ENCODE assay signal across 13 cellular contexts in genomic region chr2:113216891-113217454, GRCh38. TPM values are rescaled to one million over a fixed set of nuclear protein-coding genes. Genes with fewer than 3 reads are reported as not detected.
DNase-seq lines count a peak whose midpoint lies in the region; ATAC-seq and TF ChIP-seq lines count a peak whose summit lies in the region.
"Had no signal": no experiment of that assay in that cellular context is flagged by ENCODE, and none has a peak within 500 bp of the region (broad histone marks: within the 10 kb centered on the region; RNA-seq: fewer than 3 reads in every experiment).

No MANE protein-coding gene starts in this region.

- H3K27me3 ChIP-seq in mesenchymal stem cell (ENCODE audit: control insufficient read depth in 1 of 2, insufficient read depth in 1 of 2, low read length in 2 of 2) (no peaks in the 10 kb centered on the region), thyroid gland (no peaks in the 10 kb centered on the region)
- H3K27me3 ChIP-seq: tibial artery had no signal

- H4K8ac ChIP-seq in mesenchymal stem cell (ENCODE audit: low read length) = no peak overlapping the region

- no peak overlapping the region for H3K14ac ChIP-seq in mesenchymal stem cell (ENCODE audit: low read length in 2 of 2)

- H2AFZ ChIP-seq in mesenchymal stem cell (ENCODE audit: low read depth, low read length) = no peak overlapping the region

- H3K36me3 ChIP-seq in mesenchymal stem cell (ENCODE audit: control insufficient read depth in 1 of 2, insufficient read depth in 2 of 2, low read depth in 1 of 2, low read length in 2 of 2) = peaks cover 1 to 19% of the 10 kb centered on the region in 2 experiments
- H3K36me3 ChIP-seq in thyroid gland = peaks cover 16 to 25% of the 10 kb centered on the region in 2 donors
- H3K36me3 ChIP-seq: tibial artery had no signal

- no peak overlapping the region for H3K4ac ChIP-seq in mesenchymal stem cell (ENCODE audit: low read depth in 1 of 2, low read length in 2 of 2)

- H2BK15ac ChIP-seq in mesenchymal stem cell (ENCODE audit: low read depth, poor library complexity, severe bottlenecking) = no peak overlapping the region

- H3K27me3 Mint-ChIP-seq in activated naive CD8-positive, alpha-beta T cell treated with anti-CD3 and anti-CD28 coated beads, Interleukin-2, amount 10 ng/mL, durations not matched to agents 7 days and 5 days = no peaks in the 10 kb centered on the region
- no peaks in the 10 kb centered on the region for H3K27me3 Mint-ChIP-seq in activated naive CD8-positive, alpha-beta T cell treated with anti-CD3 and anti-CD28 coated beads, Interleukin-2, amount 50 U/mL, for 24 hours
- peaks cover 6% of the 10 kb centered on the region for H3K27me3 Mint-ChIP-seq in activated T-helper 1 cell treated with anti-CD3 and anti-CD28 coated beads, Interleukin-12 subunit alpha, Interleukin-12 subunit beta, Interleukin-2, Interleukin-4 antibody, amounts not matched to agents 30 ng/mL and 10 ng/mL and 1 ng/mL, durations not matched to agents 14 hours and 24 hours and 36 hours (ENCODE audit: insufficient read depth)

- POLR2A ChIA-PET in activated naive CD8-positive, alpha-beta T cell treated with anti-CD3 and anti-CD28 coated beads, Interleukin-2, amount 10 ng/mL, durations not matched to agents 7 days and 5 days (lab: Charles Lee) = interaction anchor here (1.2 to 2.2 kb wide), 3 partner anchors 13 to 18 kb away, joined by 4 to 9 read pairs (median 7); no protein-coding TSS in a partner anchor

- ATAC-seq in activated naive CD8-positive, alpha-beta T cell treated with anti-CD3 and anti-CD28 coated beads, Interleukin-2, amount 10 ng/mL, durations not matched to agents 7 days and 5 days (ENCODE audit: low read depth) = peak; percentile 8
- no peak for ATAC-seq in activated naive CD8-positive, alpha-beta T cell treated with anti-CD3 and anti-CD28 coated beads, Interleukin-2, amount 50 U/mL, for 24 hours
- ATAC-seq in HG02610 (IDR thresholded peaks at IDR 0.05; ENCODE audit: unreplicated experiment) (no peak), GM19467 (IDR thresholded peaks at IDR 0.05; ENCODE audit: unreplicated experiment) (no peak)

- no peaks in the 10 kb centered on the region for H3K36me3 Mint-ChIP-seq in activated naive CD8-positive, alpha-beta T cell treated with anti-CD3 and anti-CD28 coated beads, Interleukin-2, amount 10 ng/mL, durations not matched to agents 7 days and 5 days
- no peaks in the 10 kb centered on the region for H3K36me3 Mint-ChIP-seq in activated naive CD8-positive, alpha-beta T cell treated with anti-CD3 and anti-CD28 coated beads, Interleukin-2, amount 50 U/mL, for 24 hours (ENCODE audit: low read depth)
- H3K36me3 Mint-ChIP-seq in activated T-helper 1 cell treated with anti-CD3 and anti-CD28 coated beads, Interleukin-12 subunit alpha, Interleukin-12 subunit beta, Interleukin-2, Interleukin-4 antibody, amounts not matched to agents 30 ng/mL and 10 ng/mL and 1 ng/mL, durations not matched to agents 14 hours and 24 hours and 36 hours (ENCODE audit: low read depth) = no peaks in the 10 kb centered on the region

- H3K4me3 ChIP-seq in mesenchymal stem cell (ENCODE audit: insufficient read depth in 1 of 2, low read depth in 1 of 2, low read length in 2 of 2) (no peak overlapping the region), thyroid gland (replicated peaks in 1 of 3) (no peak overlapping the region)
- H3K4me3 ChIP-seq: tibial artery had no signal

- H4K91ac ChIP-seq in mesenchymal stem cell (ENCODE audit: low read length) = no peak overlapping the region

- WGBS in mesenchymal stem cell = 89% methylated on average over 5 of the region's 6 CpGs
- WGBS in thyroid gland, 2 donors = 52 to 60% methylated on average over 5 to 6 of the region's 6 CpGs

- no peaks in the 10 kb centered on the region for H3K9me3 Mint-ChIP-seq in activated naive CD8-positive, alpha-beta T cell treated with anti-CD3 and anti-CD28 coated beads, Interleukin-2, amount 10 ng/mL, durations not matched to agents 7 days and 5 days
- no peaks in the 10 kb centered on the region for H3K9me3 Mint-ChIP-seq in activated naive CD8-positive, alpha-beta T cell treated with anti-CD3 and anti-CD28 coated beads, Interleukin-2, amount 50 U/mL, for 24 hours
- H3K9me3 Mint-ChIP-seq in activated T-helper 1 cell treated with anti-CD3 and anti-CD28 coated beads, Interleukin-12 subunit alpha, Interleukin-12 subunit beta, Interleukin-2, Interleukin-4 antibody, amounts not matched to agents 30 ng/mL and 10 ng/mL and 1 ng/mL, durations not matched to agents 14 hours and 24 hours and 36 hours = no peaks in the 10 kb centered on the region

- H3K4me3 Mint-ChIP-seq in activated naive CD8-positive, alpha-beta T cell treated with anti-CD3 and anti-CD28 coated beads, Interleukin-2, amount 10 ng/mL, durations not matched to agents 7 days and 5 days = no peak overlapping the region
- no peak overlapping the region for H3K4me3 Mint-ChIP-seq in activated naive CD8-positive, alpha-beta T cell treated with anti-CD3 and anti-CD28 coated beads, Interleukin-2, amount 50 U/mL, for 24 hours
- H3K4me3 Mint-ChIP-seq in activated T-helper 1 cell treated with anti-CD3 and anti-CD28 coated beads, Interleukin-12 subunit alpha, Interleukin-12 subunit beta, Interleukin-2, Interleukin-4 antibody, amounts not matched to agents 30 ng/mL and 10 ng/mL and 1 ng/mL, durations not matched to agents 14 hours and 24 hours and 36 hours = no peak overlapping the region

- no peak overlapping the region for H3K18ac ChIP-seq in mesenchymal stem cell (ENCODE audit: low read depth in 1 of 2, low read length in 2 of 2)

- peaks cover 61% of the 10 kb centered on the region for H3K4me1 ChIP-seq in mesenchymal stem cell (ENCODE audit: control insufficient read depth, insufficient read depth, low read depth, low read length)
- peaks cover 73 to 98% of the 10 kb centered on the region in 2 donors for H3K4me1 ChIP-seq in thyroid gland

- intact Hi-C loops in thyroid gland (cut with DNase I) = no loop called here
- intact Hi-C loops in activated T-helper 1 cell treated with anti-CD3 and anti-CD28 coated beads, Interleukin-12 subunit alpha, Interleukin-12 subunit beta, Interleukin-2, Interleukin-4 antibody, amounts not matched to agents 30 ng/mL and 10 ng/mL and 1 ng/mL, durations not matched to agents 14 hours and 24 hours and 36 hours (cut with micrococcal nuclease) = no loop called here

- H3K79me1 ChIP-seq in mesenchymal stem cell (replicated peaks; ENCODE audit: low read length, poor library complexity, severe bottlenecking) = peaks cover 3% of the 10 kb centered on the region

- DNase-seq in activated naive CD8-positive, alpha-beta T cell treated with anti-CD3 and anti-CD28 coated beads, Interleukin-2, amount 10 ng/mL, durations not matched to agents 7 days and 5 days = no peak
- no peak for DNase-seq in activated naive CD8-positive, alpha-beta T cell treated with anti-CD3 and anti-CD28 coated beads, Interleukin-2, amount 50 U/mL, for 24 hours
- DNase-seq in caudate nucleus (lab: John Stamatoyannopoulos, UW) = no peak
- DNase-seq in mesenchymal stem cell = no peak
- no peak for DNase-seq in thyroid gland
- no peak for DNase-seq in activated T-helper 1 cell treated with anti-CD3 and anti-CD28 coated beads, Interleukin-12 subunit alpha, Interleukin-12 subunit beta, Interleukin-2, Interleukin-4 antibody, amounts not matched to agents 30 ng/mL and 10 ng/mL and 1 ng/mL, durations not matched to agents 14 hours and 24 hours and 36 hours (ENCODE audit: low spot score)
- DNase-seq: activated naive CD4-positive, alpha-beta T cell; DMS 273 treated with DMSO at 0.1 percent for 48 hours; NCI-H1092 treated with DMSO at 0.1 percent for 48 hours; small intestine had no signal

- H3K23ac ChIP-seq in mesenchymal stem cell (ENCODE audit: low read length in 2 of 2) = no peak overlapping the region

- H3K4me2 ChIP-seq in mesenchymal stem cell (ENCODE audit: low read length, poor library complexity, severe bottlenecking) = no peak overlapping the region

- H3K9me3 ChIP-seq in mesenchymal stem cell (ENCODE audit: control insufficient read depth, low read length) = no peaks in the 10 kb centered on the region
- no peaks in the 10 kb centered on the region for H3K9me3 ChIP-seq in thyroid gland
- H3K9me3 ChIP-seq: tibial artery had no signal

- no peak overlapping the region for H2BK12ac ChIP-seq in mesenchymal stem cell (ENCODE audit: low read length in 2 of 2)

- H3K27ac ChIP-seq in caudate nucleus (ENCODE audit: low read depth, low read length) (peak overlapping the region; percentile 28), mesenchymal stem cell (ENCODE audit: low read length, poor library complexity, severe bottlenecking) (peak overlapping the region; percentile 99), thyroid gland (peak overlapping the region; percentile 66 to 92 (median 74))
- H3K27ac ChIP-seq: tibial artery had no signal

- peaks cover 44% of the 10 kb centered on the region for H3K4me1 Mint-ChIP-seq in activated naive CD8-positive, alpha-beta T cell treated with anti-CD3 and anti-CD28 coated beads, Interleukin-2, amount 10 ng/mL, durations not matched to agents 7 days and 5 days
- H3K4me1 Mint-ChIP-seq in activated naive CD8-positive, alpha-beta T cell treated with anti-CD3 and anti-CD28 coated beads, Interleukin-2, amount 50 U/mL, for 24 hours = peaks cover 18% of the 10 kb centered on the region
- H3K4me1 Mint-ChIP-seq in activated T-helper 1 cell treated with anti-CD3 and anti-CD28 coated beads, Interleukin-12 subunit alpha, Interleukin-12 subunit beta, Interleukin-2, Interleukin-4 antibody, amounts not matched to agents 30 ng/mL and 10 ng/mL and 1 ng/mL, durations not matched to agents 14 hours and 24 hours and 36 hours (ENCODE audit: low read depth) = peaks cover 17% of the 10 kb centered on the region

- peak overlapping the region; percentile 96 for H2BK5ac ChIP-seq in mesenchymal stem cell (ENCODE audit: low read depth, low read length, poor library complexity, severe bottlenecking)

- H2BK120ac ChIP-seq in mesenchymal stem cell (ENCODE audit: low read depth, low read length) = no peak overlapping the region

- peak overlapping the region; percentile 68 for H3K27ac Mint-ChIP-seq in activated naive CD8-positive, alpha-beta T cell treated with anti-CD3 and anti-CD28 coated beads, Interleukin-2, amount 10 ng/mL, durations not matched to agents 7 days and 5 days
- H3K27ac Mint-ChIP-seq in activated naive CD8-positive, alpha-beta T cell treated with anti-CD3 and anti-CD28 coated beads, Interleukin-2, amount 50 U/mL, for 24 hours = no peak overlapping the region
- no peak overlapping the region for H3K27ac Mint-ChIP-seq in activated T-helper 1 cell treated with anti-CD3 and anti-CD28 coated beads, Interleukin-12 subunit alpha, Interleukin-12 subunit beta, Interleukin-2, Interleukin-4 antibody, amounts not matched to agents 30 ng/mL and 10 ng/mL and 1 ng/mL, durations not matched to agents 14 hours and 24 hours and 36 hours

- no peak for TF ChIP-seq CTCF in thyroid gland (IDR thresholded peaks at IDR 0.05)

- TF ChIP-seq POLR2A in thyroid gland (IDR thresholded peaks at IDR 0.05) = peak in 1 of 2 donors; percentile 4

- H3K9ac ChIP-seq in mesenchymal stem cell (ENCODE audit: low read length) = peak overlapping the region; percentile 10

- H2AK5ac ChIP-seq in mesenchymal stem cell (ENCODE audit: low read length, severe bottlenecking) = peak overlapping the region; percentile 63

RNA-seq across cellular contexts. Expression of gene PSD4, which starts 43.2 kb away (rescaled TPM):
- total RNA-seq in activated naive CD8-positive, alpha-beta T cell treated with anti-CD3 and anti-CD28 coated beads, Interleukin-2, amount 10 ng/mL, durations not matched to agents 7 days and 5 days = 100 to 1,000 TPM; 361 to 385 TPM
- polyA plus RNA-seq in mesenchymal stem cell (2013, experiment 1 of 2) = 0.37 TPM
- polyA plus RNA-seq in mesenchymal stem cell (2013, experiment 2 of 2) = 0.45 TPM
- 100 to 1,000 TPM in 3 of 4 donors, 10 to 100 TPM in 1; 63.7 to 136 (median 111) TPM for total RNA-seq in thyroid gland
- total RNA-seq in activated T-helper 1 cell treated with anti-CD3 and anti-CD28 coated beads, Interleukin-12 subunit alpha, Interleukin-12 subunit beta, Interleukin-2, Interleukin-4 antibody, amounts not matched to agents 30 ng/mL and 10 ng/mL and 1 ng/mL, durations not matched to agents 14 hours and 24 hours and 36 hours = 249 and 257 TPM in 2 replicates

Comparison
In these comparisons a context has a peak if more than half of its experiments do, and no peak if none do; other contexts are left out.
1. H3K27ac ChIP-seq: peak in every context shown above with its lines; median percentile 99 in mesenchymal stem cell; 74 in thyroid gland; 28 in caudate nucleus.